In the genomic region with DNA sequence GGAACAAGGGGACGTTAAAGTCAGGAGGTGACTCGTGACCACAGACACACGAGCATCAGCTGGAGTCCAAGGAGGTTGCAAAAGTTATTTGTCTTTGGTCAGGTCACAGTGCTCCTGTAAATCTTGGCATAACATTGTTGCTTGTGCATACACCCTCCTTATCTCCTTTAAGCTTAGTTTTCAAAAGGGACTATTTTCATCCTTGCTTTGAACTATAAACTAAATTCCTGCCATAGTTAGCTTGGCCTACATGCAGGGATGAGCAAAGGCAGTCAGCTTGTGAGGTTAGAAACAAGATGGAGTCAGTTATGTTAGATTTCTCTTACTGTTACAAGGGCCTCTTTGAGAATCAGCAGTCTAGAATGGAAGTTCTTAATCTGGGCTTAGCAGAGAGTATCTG, we compare ENCODE assay signal across 31 cellular contexts. TPM values are rescaled to one million over a fixed set of nuclear protein-coding genes. Genes with fewer than 3 reads are reported as not detected.
DNase-seq lines count a peak whose midpoint lies in the region; ATAC-seq and TF ChIP-seq lines count a peak whose summit lies in the region.
"Had no signal": no experiment of that assay in that cellular context is flagged by ENCODE, and none has a peak within 500 bp of the region (broad histone marks: within the 10 kb centered on the region; RNA-seq: fewer than 3 reads in every experiment).

No MANE protein-coding gene starts in this region.

- CTCF ChIA-PET in Calu3 (lab: Charles Lee) (no interaction called here), IMR-90 (lab: Yijun Ruan, JAX) (no interaction called here)

- POLR2A ChIA-PET in IMR-90 (lab: Charles Lee; ENCODE audit: unreplicated experiment), result interaction anchor here (0.6 kb wide), 1 partner anchor 12 kb away, joined by 4 read pairs; no protein-coding TSS in a partner anchor

- no peaks in the 10 kb centered on the region for H3K27me3 ChIP-seq in IMR-90 (ENCODE audit: control insufficient read depth, insufficient read depth, low read length)
- H3K27me3 ChIP-seq in osteoblast (ENCODE audit: insufficient read depth, low read length), result no peaks in the 10 kb centered on the region
- H3K27me3 ChIP-seq: upper lobe of left lung had no signal

- peaks cover 68% of the 10 kb centered on the region for H3K4me1 Mint-ChIP-seq in Calu3 (ENCODE audit: low read depth, unreplicated experiment)
- peaks cover 58% of the 10 kb centered on the region for H3K4me1 Mint-ChIP-seq in activated naive CD8-positive, alpha-beta T cell treated with anti-CD3 and anti-CD28 coated beads, Interleukin-2, amount 50 U/mL, for 24 hours
- H3K4me1 Mint-ChIP-seq: brain had no signal

- H3K56ac ChIP-seq in IMR-90 (ENCODE audit: extremely low read depth, insufficient read depth, low read length), result no peak overlapping the region

- H3K27ac Mint-ChIP-seq in Calu3 (ENCODE audit: unreplicated experiment), result peak overlapping the region; percentile 74
- H3K27ac Mint-ChIP-seq in activated naive CD8-positive, alpha-beta T cell treated with anti-CD3 and anti-CD28 coated beads, Interleukin-2, amount 50 U/mL, for 24 hours, result peak overlapping the region; percentile 62
- H3K27ac Mint-ChIP-seq: activated CD8-positive, alpha-beta T cell treated with anti-CD3 and anti-CD28 coated beads, Interleukin-2, amount 10 ng/mL, durations not matched to agents 7 days and 5 days; brain; naive thymus-derived CD8-positive, alpha-beta T cell had no signal

- H3K9me3 ChIP-seq in IMR-90 (ENCODE audit: control insufficient read depth, insufficient read depth, low read length) (peaks cover 6% of the 10 kb centered on the region), osteoblast (ENCODE audit: low read depth, low read length) (no peaks in the 10 kb centered on the region)
- H3K9me3 ChIP-seq: SK-N-SH had no signal

- H3K4me2 ChIP-seq in IMR-90 (ENCODE audit: low read depth, low read length) (no peak overlapping the region), osteoblast (ENCODE audit: insufficient read depth, low read length) (peak overlapping the region; percentile 20)
- H3K4me2 ChIP-seq: SK-N-SH had no signal

- peak overlapping the region; percentile 87; the same call in 1 of the 3 replicates for H2BK15ac ChIP-seq in IMR-90 (ENCODE audit: low read depth, low read length)

- intact Hi-C loops in Calu3 (cut with micrococcal nuclease; ENCODE audit: unreplicated experiment), result no loop called here
- intact Hi-C loops in IMR-90 (cut with micrococcal nuclease), result no loop called here

- H2BK5ac ChIP-seq in IMR-90 (ENCODE audit: low read depth, low read length, poor library complexity, severe bottlenecking), result peak overlapping the region; percentile 81

- peak overlapping the region; percentile 18; the same call in 1 of the 2 replicates for H3K18ac ChIP-seq in IMR-90 (ENCODE audit: low read depth, low read length)

- peak; percentile 51 for ATAC-seq in IMR-90 (ENCODE audit: low read depth)
- no peak for ATAC-seq in activated naive CD8-positive, alpha-beta T cell treated with anti-CD3 and anti-CD28 coated beads, Interleukin-2, amount 50 U/mL, for 24 hours
- ATAC-seq in HG03442 (IDR thresholded peaks at IDR 0.05; ENCODE audit: unreplicated experiment), result no peak
- ATAC-seq in GM19035 (IDR thresholded peaks at IDR 0.05; ENCODE audit: unreplicated experiment), result no peak
- ATAC-seq: activated CD4-positive, alpha-beta T cell treated with anti-CD3 and anti-CD28 coated beads for 36 hours; activated CD8-positive, alpha-beta T cell treated with anti-CD3 and anti-CD28 coated beads, Interleukin-2, amount 10 ng/mL, durations not matched to agents 7 days and 5 days; GM12878; naive thymus-derived CD8-positive, alpha-beta T cell had no signal

- H3K27ac ChIP-seq in IMR-90 (ENCODE audit: insufficient read depth, low read length) (no peak overlapping the region; the same call in 1 of the 2 replicates), osteoblast (ENCODE audit: low read depth, low read length) (peak overlapping the region; percentile 25)
- H3K27ac ChIP-seq: upper lobe of left lung had no signal

- peak overlapping the region; percentile 37; the same call in 1 of the 2 replicates for H3K4ac ChIP-seq in IMR-90 (ENCODE audit: low read depth, low read length)

- TF ChIP-seq CTCF in Calu3 (IDR thresholded peaks at IDR 0.05; ENCODE audit: unreplicated experiment) (no peak), IMR-90 (conservative IDR thresholded peaks at IDR 0.05; ENCODE audit: low read depth, low read length) (no peak), osteoblast (IDR thresholded peaks at IDR 0.05; ENCODE audit: extremely low read depth, low read depth, low read length) (no peak)

- in situ Hi-C loops in IMR-90 (cut with MboI; ENCODE audit: low sequenced_read_pairs), result no loop called here

- H3K9me3 Mint-ChIP-seq in Calu3 (ENCODE audit: low read depth, unreplicated experiment), result peaks cover 2% of the 10 kb centered on the region
- H3K9me3 Mint-ChIP-seq in activated naive CD8-positive, alpha-beta T cell treated with anti-CD3 and anti-CD28 coated beads, Interleukin-2, amount 50 U/mL, for 24 hours, result no peaks in the 10 kb centered on the region
- H3K9me3 Mint-ChIP-seq: CD4-positive, CD25-positive, alpha-beta regulatory T cell; naive thymus-derived CD8-positive, alpha-beta T cell had no signal

- H3K9me1 ChIP-seq in IMR-90 (ENCODE audit: insufficient read depth, low read length), result no peaks in the 10 kb centered on the region

- no peaks in the 10 kb centered on the region for H3K27me3 Mint-ChIP-seq in Calu3 (ENCODE audit: unreplicated experiment)
- H3K27me3 Mint-ChIP-seq in activated naive CD8-positive, alpha-beta T cell treated with anti-CD3 and anti-CD28 coated beads, Interleukin-2, amount 50 U/mL, for 24 hours, result no peaks in the 10 kb centered on the region

- H3K36me3 Mint-ChIP-seq in Calu3 (ENCODE audit: insufficient read depth, unreplicated experiment), result peaks cover 14% of the 10 kb centered on the region
- H3K36me3 Mint-ChIP-seq in activated naive CD8-positive, alpha-beta T cell treated with anti-CD3 and anti-CD28 coated beads, Interleukin-2, amount 50 U/mL, for 24 hours (ENCODE audit: low read depth), result no peaks in the 10 kb centered on the region
- H3K36me3 Mint-ChIP-seq: brain; naive thymus-derived CD8-positive, alpha-beta T cell had no signal

- H4K91ac ChIP-seq in IMR-90 (ENCODE audit: insufficient read depth, low read depth, low read length), result no peak overlapping the region; the same call in 1 of the 2 replicates

- H2AFZ ChIP-seq in IMR-90 (replicated peaks; ENCODE audit: low read length, poor library complexity), result peak overlapping the region; percentile 69
- peak overlapping the region; percentile 73 for H2AFZ ChIP-seq in osteoblast (ENCODE audit: low read length)

- no peak overlapping the region for H2AK9ac ChIP-seq in IMR-90 (replicated peaks; ENCODE audit: low read depth, low read length, poor library complexity)

- peak overlapping the region; percentile 85; the same call in 1 of the 2 replicates for H4K5ac ChIP-seq in IMR-90 (ENCODE audit: low read depth, low read length)

- H3K9ac ChIP-seq in IMR-90 (ENCODE audit: low read depth, low read length), result no peak overlapping the region
- H3K9ac ChIP-seq: SK-N-SH had no signal

- 0 out of 2 replicates have a peak overlapping the region, but pooled peaks have one; percentile 28 for H3K23ac ChIP-seq in IMR-90 (ENCODE audit: low read depth, low read length)

- H3K79me2 ChIP-seq in osteoblast (ENCODE audit: insufficient read depth, low read length), result no peaks in the 10 kb centered on the region

- DNase-seq in Calu3 (no peak), IMR-90 (peak; percentile 62), osteoblast (ENCODE audit: insufficient read length, low spot score, missing footprints) (no peak), NOMO-1 treated with dmso at 0.1 percent for 144 hours (lab: John Stamatoyannopoulos, UW; ENCODE audit: unreplicated experiment) (no peak)
- no peak for DNase-seq in activated naive CD8-positive, alpha-beta T cell treated with anti-CD3 and anti-CD28 coated beads, Interleukin-2, amount 50 U/mL, for 24 hours
- DNase-seq: activated CD4-positive, alpha-beta T cell treated with anti-CD3 and anti-CD28 coated beads for 36 hours; activated CD8-positive, alpha-beta T cell treated with anti-CD3 and anti-CD28 coated beads, Interleukin-2, amount 10 ng/mL, durations not matched to agents 7 days and 5 days; activated gamma-delta T cell; CD4-positive, CD25-positive, alpha-beta regulatory T cell; cerebellar nuclear complex; naive thymus-derived CD8-positive, alpha-beta T cell; NCI-H1417; NCI-H2081 treated with DMSO at 0.1 percent for 48 hours; NCI-H226; NCI-H748 treated with DMSO at 0.1 percent for 48 hours; retina; SK-N-SH; stimulated activated CD4-positive, alpha-beta T cell treated with anti-CD3 and anti-CD28 coated beads, Interleukin-2, amount 100 ng/mL, for 48 hours; substantia nigra; T-helper 2 cell; upper lobe of left lung had no signal

- H3K4me3 Mint-ChIP-seq in Calu3 (ENCODE audit: low read depth, unreplicated experiment), result no peak overlapping the region
- H3K4me3 Mint-ChIP-seq in activated naive CD8-positive, alpha-beta T cell treated with anti-CD3 and anti-CD28 coated beads, Interleukin-2, amount 50 U/mL, for 24 hours, result no peak overlapping the region
- H3K4me3 Mint-ChIP-seq: activated CD4-positive, alpha-beta T cell treated with anti-CD3 and anti-CD28 coated beads for 36 hours; activated CD8-positive, alpha-beta T cell treated with anti-CD3 and anti-CD28 coated beads, Interleukin-2, amount 10 ng/mL, durations not matched to agents 7 days and 5 days; brain; CD4-positive, CD25-positive, alpha-beta regulatory T cell; naive thymus-derived CD8-positive, alpha-beta T cell had no signal

- no peaks in the 10 kb centered on the region for H4K20me1 ChIP-seq in IMR-90 (ENCODE audit: insufficient read depth, low read length)
- no peaks in the 10 kb centered on the region for H4K20me1 ChIP-seq in osteoblast (ENCODE audit: insufficient read depth, low read length)

- H2AK5ac ChIP-seq in IMR-90 (ENCODE audit: low read depth, low read length), result no peak overlapping the region

- peak overlapping the region; percentile 53 to 99; a peak in 2 of 4 replicates for H4K8ac ChIP-seq in IMR-90 (ENCODE audit: low read depth in 2 of 2, low read length in 2 of 2)

- no TSS peak for BruUV-seq in Calu3 (replicated peaks; lab: Mats Ljungman, UMichigan)
- no TSS peak for BruUV-seq in IMR-90 (replicated peaks; lab: Mats Ljungman, UMichigan)

- no peak overlapping the region for H3K14ac ChIP-seq in IMR-90 (replicated peaks; ENCODE audit: low read depth, low read length)

- dilution Hi-C loops in IMR-90 (cut with HindIII; ENCODE audit: low sequenced_read_pairs, unreplicated experiment), result no loop called here

- no peak for TF ChIP-seq RAD21 in IMR-90 (IDR thresholded peaks at IDR 0.05; ENCODE audit: low read length)

- H3K4me1 ChIP-seq in IMR-90 (ENCODE audit: control insufficient read depth, insufficient read depth, low read length) (peaks cover 13% of the 10 kb centered on the region), osteoblast (ENCODE audit: insufficient read depth, low read length) (peaks cover 14% of the 10 kb centered on the region)
- H3K4me1 ChIP-seq: upper lobe of left lung had no signal

- H3K36me3 ChIP-seq in IMR-90 (ENCODE audit: control insufficient read depth, insufficient read depth, low read length), result no peaks in the 10 kb centered on the region
- no peaks in the 10 kb centered on the region for H3K36me3 ChIP-seq in osteoblast (ENCODE audit: insufficient read depth, low read length)
- H3K36me3 ChIP-seq: upper lobe of left lung had no signal

- no CpG with 5 or more reads among the region's 3 CpGs for WGBS in IMR-90 (ENCODE audit: extremely low coverage in 2 of 2, insufficient read length in 1 of 2), 2 experiments

- H2BK120ac ChIP-seq in IMR-90 (ENCODE audit: low read depth, low read length), result peak overlapping the region; percentile 87; the same call in 1 of the 2 replicates

- no peak for TF ChIP-seq POLR2A in IMR-90 (IDR thresholded peaks at IDR 0.05; ENCODE audit: low read depth, low read length)

- H3K79me1 ChIP-seq in IMR-90 (ENCODE audit: low read depth in 1 of 2, low read length in 2 of 2), result no peaks in the 10 kb centered on the region

- H2BK20ac ChIP-seq in IMR-90 (ENCODE audit: low read depth, low read length), result peak overlapping the region; percentile 5; the same call in 1 of the 2 replicates

- no peak overlapping the region for H3K4me3 ChIP-seq in IMR-90 (ENCODE audit: insufficient read depth, low read depth, low read length)
- H3K4me3 ChIP-seq in osteoblast (ENCODE audit: insufficient read depth, low read length), result no peak overlapping the region
- H3K4me3 ChIP-seq: GM12878, upper lobe of left lung had no signal

RNA-seq across cellular contexts. Expression of a gene that starts 28.0 kb away (rescaled TPM):
- not detected in 2 replicates for total RNA-seq in Calu3 (2022)
- total RNA-seq in IMR-90 (2012; rRNA removed), result 0.18 and 0.28 TPM in 2 replicates
- 0.10 and 0.14 TPM in 2 replicates for polyA plus RNA-seq in IMR-90 (2012; rRNA removed)
- polyA plus RNA-seq in IMR-90 (2012; cell fraction: cytosol; rRNA removed), result 0.06 and 0.07 TPM in 2 replicates
- polyA plus RNA-seq in IMR-90 (2012; cell fraction: nucleus; rRNA removed; ENCODE audit: low replicate concordance), result 0.05 and 0.09 TPM in 2 replicates
- not detected in 2 replicates for total RNA-seq in osteoblast
- total RNA-seq: Daoy, endothelial cell of umbilical vein, fibroblast of lung, glomerular endothelial cell, H1, lower leg skin had no signal
- polyA plus RNA-seq: endothelial cell of umbilical vein, fibroblast of lung, H1, SK-N-SH had no signal
